In the genomic region with DNA sequence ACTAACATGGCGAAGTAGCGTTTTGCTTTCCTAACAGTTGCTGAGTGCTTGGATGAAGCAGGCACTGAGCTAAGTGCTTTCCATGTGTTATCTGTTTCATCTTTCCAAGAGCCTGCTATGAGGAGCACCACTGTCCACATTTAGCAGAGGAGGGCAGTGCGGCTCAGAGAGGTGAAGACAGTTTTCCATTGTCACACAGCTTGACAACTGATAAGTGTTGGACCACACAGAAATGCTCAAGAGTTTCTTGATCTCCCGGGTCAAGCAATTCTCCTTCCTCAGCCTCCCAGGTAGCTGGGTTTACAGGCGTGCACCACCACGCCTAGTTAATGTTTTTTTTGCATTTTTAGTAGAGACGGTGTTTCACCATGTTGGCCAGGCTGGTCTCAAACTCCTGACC, we compare ENCODE assay signal across 18 cellular contexts.
"Had no signal": no experiment of that assay in that cellular context is flagged by ENCODE, and none has a peak within 500 bp of the region (broad histone marks: within the 10 kb centered on the region; RNA-seq: fewer than 3 reads in every experiment).

No MANE protein-coding gene starts in this region.

- H3K4me3 Mint-ChIP-seq: endodermal cell; naive thymus-derived CD4-positive, alpha-beta T cell; type B pancreatic cell had no signal

- H3K36me3 ChIP-seq: colonic mucosa, left ventricle myocardium inferior, neutrophil, sigmoid colon had no signal

- H3K4me1 ChIP-seq: colonic mucosa, foreskin keratinocyte had no signal

- H3K27me3 ChIP-seq: colonic mucosa, foreskin keratinocyte, neutrophil, sigmoid colon had no signal

- H3K9me3 Mint-ChIP-seq: endodermal cell; naive thymus-derived CD4-positive, alpha-beta T cell; nephron progenitor cell; type B pancreatic cell had no signal

- H3K9me3 ChIP-seq: colonic mucosa, left ventricle myocardium inferior, neutrophil, sigmoid colon had no signal

- H3K27ac Mint-ChIP-seq: endodermal cell; naive thymus-derived CD4-positive, alpha-beta T cell; type B pancreatic cell had no signal

- H3K27ac ChIP-seq: colonic mucosa, foreskin keratinocyte, left ventricle myocardium inferior, neutrophil, skin epidermis had no signal

- H3K36me3 Mint-ChIP-seq: naive thymus-derived CD4-positive, alpha-beta T cell; type B pancreatic cell had no signal

- H3K4me1 Mint-ChIP-seq: endodermal cell; naive thymus-derived CD4-positive, alpha-beta T cell had no signal

- H3K27me3 Mint-ChIP-seq: naive thymus-derived CD4-positive, alpha-beta T cell; type B pancreatic cell had no signal

- ATAC-seq: foreskin keratinocyte; left cardiac atrium; naive thymus-derived CD4-positive, alpha-beta T cell had no signal

- DNase-seq: colonic mucosa; effector CD4-positive, alpha-beta T cell; endodermal cell; erythroblast; foreskin keratinocyte; kidney; left cardiac atrium; left ventricle myocardium inferior; mesendoderm; naive thymus-derived CD4-positive, alpha-beta T cell; nephron progenitor cell; sigmoid colon; stimulated activated CD4-positive, alpha-beta T cell treated with anti-CD3 and anti-CD28 coated beads, Interleukin-12 subunit alpha, Interleukin-12 subunit beta, amount 100 ng/mL, for 4 hours; stimulated activated naive CD4-positive, alpha-beta T cell treated with Interleukin-2 at 50 U/mL for 16 hours had no signal

- H3K4me3 ChIP-seq: colonic mucosa, left ventricle myocardium inferior, lung, sigmoid colon, skin epidermis had no signal
